ENCODE assay signal across 8 cellular contexts in the genomic region with DNA sequence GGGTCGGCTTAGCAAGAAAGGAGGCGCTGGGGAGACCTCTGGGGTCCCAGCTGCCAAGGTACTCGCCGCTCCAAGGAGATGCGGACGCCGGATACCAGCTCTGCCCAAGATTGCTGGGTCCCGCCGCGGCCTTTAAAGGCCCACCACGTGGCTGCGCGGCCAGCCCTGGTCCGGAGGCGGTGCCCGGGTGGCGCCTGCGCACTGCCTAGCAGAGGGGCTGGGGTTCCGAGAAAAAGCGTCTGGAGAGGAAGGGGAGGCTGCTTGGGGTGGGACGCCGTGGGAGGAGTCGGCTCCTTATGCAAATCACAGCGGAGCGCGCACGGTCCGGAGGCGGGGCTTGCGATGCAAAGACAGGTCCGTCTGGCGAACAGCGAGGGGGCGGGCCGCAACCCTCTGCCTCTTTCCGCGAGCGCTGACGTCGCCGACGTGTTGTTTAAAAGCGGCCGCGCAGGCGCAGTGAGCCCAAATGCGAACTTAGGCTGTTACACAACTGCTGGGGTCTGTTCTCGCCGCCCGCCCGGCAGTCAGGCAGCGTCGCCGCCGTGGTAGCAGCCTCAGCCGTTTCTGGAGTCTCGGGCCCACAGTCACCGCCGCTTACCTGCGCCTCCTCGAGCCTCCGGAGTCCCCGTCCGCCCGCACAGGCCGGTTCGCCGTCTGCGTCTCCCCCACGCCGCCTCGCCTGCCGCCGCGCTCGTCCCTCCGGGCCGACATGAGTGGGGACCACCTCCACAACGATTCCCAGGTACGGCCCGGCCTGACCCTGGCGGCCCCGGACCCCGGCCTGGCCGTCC. TPM values are rescaled to one million over a fixed set of nuclear protein-coding genes. Genes with fewer than 3 reads are reported as not detected.
DNase-seq lines count a peak whose midpoint lies in the region; ATAC-seq lines count a peak whose summit lies in the region.

Gene TOP1 (plus strand): TSS at position 464 of the 791 bp plus-strand sequence. CDS start 246 bp downstream, at position 710.

- no peaks in the 10 kb centered on the region for H3K27me3 ChIP-seq in BLaER1 treated with 17β-estradiol and CSF1 and Interleukin-3, amounts not matched to agents 10 nM and 100 nM

- H3K27ac ChIP-seq in BLaER1 treated with 17β-estradiol and CSF1 and Interleukin-3, amounts not matched to agents 10 nM and 100 nM: peak within 1 kb of the TSS; percentile 93 to 100 (median 99)

- peak; percentile 99 for DNase-seq in NCI-H748 (lab: John Stamatoyannopoulos, UW; ENCODE audit: unreplicated experiment)
- DNase-seq in activated CD4-positive, alpha-beta T cell treated with anti-CD3 and anti-CD28 coated beads, Interleukin-2, amount 50 U/mL, for 1 hour: peak; percentile 100
- DNase-seq in dedifferentiated amniotic fluid mesenchymal stem cell (ENCODE audit: extremely low spot score): peak; percentile 100
- DNase-seq in left lobe of liver (ENCODE audit: low spot score): peak; percentile 100
- DNase-seq in stimulated activated CD4-positive, alpha-beta T cell treated with anti-CD3 and anti-CD28 coated beads, Interleukin-2, amount 100 ng/mL, for 4 hours (ENCODE audit: low read depth): peak; percentile 100

- H3K9ac ChIP-seq in BLaER1 treated with 17β-estradiol and CSF1 and Interleukin-3, amounts not matched to agents 10 nM and 100 nM: peak within 1 kb of the TSS; percentile 98 to 100 (median 99)

- H3K9me3 ChIP-seq in BLaER1 treated with 17β-estradiol and CSF1 and Interleukin-3, amounts not matched to agents 10 nM and 100 nM (replicated peaks in 1 of 11): no peaks in the 10 kb centered on the region

- H3K4me1 ChIP-seq in BLaER1 treated with 17β-estradiol and CSF1 and Interleukin-3, amounts not matched to agents 10 nM and 100 nM: peaks cover 39 to 47% (median 43%) of the 10 kb centered on the region in 10 experiments

- peak within 1 kb of the TSS; percentile 89 to 99 (median 98) for H3K4me3 ChIP-seq in BLaER1 treated with 17β-estradiol and CSF1 and Interleukin-3, amounts not matched to agents 10 nM and 100 nM

- H4K20me1 ChIP-seq in BLaER1 treated with 17β-estradiol and CSF1 and Interleukin-3, amounts not matched to agents 10 nM and 100 nM: peaks cover 34 to 49% (median 40%) of the 10 kb centered on the region in 11 experiments

- peaks cover 0 to 35% (median 27%) of the 10 kb centered on the region in 11 experiments; a peak in 12 of 22 replicates for H3K36me3 ChIP-seq in BLaER1 treated with 17β-estradiol and CSF1 and Interleukin-3, amounts not matched to agents 10 nM and 100 nM

- peak within 1 kb of the TSS; percentile 89 to 98 (median 94) for H3K4me2 ChIP-seq in BLaER1 treated with 17β-estradiol and CSF1 and Interleukin-3, amounts not matched to agents 10 nM and 100 nM

- ATAC-seq in GM19351 (IDR thresholded peaks at IDR 0.05; ENCODE audit: unreplicated experiment): peak; percentile 96
- ATAC-seq in HG03521 (IDR thresholded peaks at IDR 0.05; ENCODE audit: unreplicated experiment): peak; percentile 94
- peak; percentile 96 for ATAC-seq in left lobe of liver

RNA-seq across cellular contexts. Expression of gene TOP1, which starts in this region (rescaled TPM):
- 18.0 TPM for total RNA-seq in left lobe of liver

Comparison
In these comparisons a context has a peak if more than half of its experiments do, and no peak if none do; other contexts are left out.
1. Peak in every context shown above with its lines: DNase-seq, ATAC-seq, H3K4me3 ChIP-seq and H3K27ac ChIP-seq.